Comparison of ENCODE assay signal across 22 cellular contexts in genomic region chr20:36758276-36758675, GRCh38. TPM values are rescaled to one million over a fixed set of nuclear protein-coding genes. Genes with fewer than 3 reads are reported as not detected.
DNase-seq lines count a peak whose midpoint lies in the region; ATAC-seq, FAIRE-seq and TF ChIP-seq lines count a peak whose summit lies in the region.
"Had no signal": no experiment of that assay in that cellular context is flagged by ENCODE, and none has a peak within 500 bp of the region (broad histone marks: within the 10 kb centered on the region; RNA-seq: fewer than 3 reads in every experiment).

No MANE protein-coding gene starts in this region.

- H3K27me3 ChIP-seq in right atrium auricular region: no peaks in the 10 kb centered on the region
- H3K27me3 ChIP-seq in muscle layer of duodenum (ENCODE audit: low read depth, low read length): no peaks in the 10 kb centered on the region
- no peaks in the 10 kb centered on the region for H3K27me3 ChIP-seq in small intestine (ENCODE audit: control insufficient read depth in 2 of 2, insufficient read depth in 2 of 2, low read length in 2 of 2)
- H3K27me3 ChIP-seq: BE2C, stomach, transverse colon had no signal

- FAIRE-seq in small intestine (lab: Jason Lieb, UNC): no peak
- FAIRE-seq: kidney had no signal

- 84 to 97% (median 96%) methylated on average over 1 of the region's 1 CpG for WGBS in small intestine, 3 donors

- no peaks in the 10 kb centered on the region for H3K9me3 Mint-ChIP-seq in activated B cell treated with CpG ODN at 0.5 μM for 24 hours
- H3K9me3 Mint-ChIP-seq: activated CD4-positive, alpha-beta T cell treated with anti-CD3 and anti-CD28 coated beads, Interleukin-2, amount 10 ng/mL, durations not matched to agents 24 days and 14 days; activated T-cell treated with anti-CD3 and anti-CD28 coated beads, Interleukin-2, amount 50 U/mL, for 72 hours; memory B cell had no signal

- no peaks in the 10 kb centered on the region for H3K9me3 ChIP-seq in right atrium auricular region
- H3K9me3 ChIP-seq in muscle layer of duodenum (ENCODE audit: control insufficient read depth in 1 of 2, low read length in 2 of 2): no peaks in the 10 kb centered on the region
- H3K9me3 ChIP-seq in small intestine (ENCODE audit: control insufficient read depth, low read depth): no peaks in the 10 kb centered on the region
- H3K9me3 ChIP-seq: BE2C, prostate gland, SK-N-SH, stomach, transverse colon had no signal

- H3K27me3 Mint-ChIP-seq in activated B cell treated with CpG ODN at 0.5 μM for 24 hours: no peaks in the 10 kb centered on the region
- H3K27me3 Mint-ChIP-seq: activated CD4-positive, alpha-beta T cell treated with anti-CD3 and anti-CD28 coated beads, Interleukin-2, amount 10 ng/mL, durations not matched to agents 24 days and 14 days; memory B cell had no signal

- peaks cover 0 to 24% of the 10 kb centered on the region in 2 donors for H3K4me1 ChIP-seq in right atrium auricular region
- H3K4me1 ChIP-seq in muscle layer of duodenum (ENCODE audit: control insufficient read depth in 1 of 2, insufficient read depth in 2 of 2, low read length in 2 of 2): peaks cover 0 to 7% of the 10 kb centered on the region in 2 donors
- H3K4me1 ChIP-seq in small intestine (ENCODE audit: control insufficient read depth in 2 of 2, insufficient read depth in 1 of 2, low read depth in 1 of 2, low read length in 1 of 2): no peaks in the 10 kb centered on the region
- H3K4me1 ChIP-seq: BE2C, prostate gland had no signal

- H3K4me3 ChIP-seq in right atrium auricular region (no peak overlapping the region), muscle layer of duodenum (ENCODE audit: low read depth in 1 of 2, low read length in 2 of 2) (no peak overlapping the region), small intestine (ENCODE audit: low read depth in 1 of 2, low read length in 2 of 2) (no peak overlapping the region)
- H3K4me3 ChIP-seq: prostate gland, stomach, transverse colon had no signal

- ATAC-seq in left ventricle myocardium superior (no peak), activated B cell treated with CpG ODN at 0.5 μM for 24 hours (ENCODE audit: low read depth) (no peak), GM21447 (IDR thresholded peaks at IDR 0.05; ENCODE audit: unreplicated experiment) (no peak)
- ATAC-seq: activated T-cell treated with anti-CD3 and anti-CD28 coated beads, Interleukin-2, amount 50 U/mL, for 72 hours had no signal

- TF ChIP-seq CTCF in right atrium auricular region (IDR thresholded peaks at IDR 0.05) (no peak), activated B cell treated with CpG ODN at 0.5 μM for 24 hours (IDR thresholded peaks at IDR 0.05) (no peak)

- POLR2A ChIA-PET in activated B cell treated with CpG ODN at 0.5 μM for 24 hours (lab: Charles Lee): interaction anchor here (1.2 to 2.2 kb wide), 4 partner anchors 12 to 337 kb away, joined by 4 to 16 read pairs (median 6); partner anchors contain the start of genes DSN1 and NDRG3

- H3K4me3 Mint-ChIP-seq in activated B cell treated with CpG ODN at 0.5 μM for 24 hours: no peak overlapping the region
- H3K4me3 Mint-ChIP-seq: activated CD4-positive, alpha-beta T cell treated with anti-CD3 and anti-CD28 coated beads, Interleukin-2, amount 10 ng/mL, durations not matched to agents 24 days and 14 days; activated T-cell treated with anti-CD3 and anti-CD28 coated beads, Interleukin-2, amount 50 U/mL, for 72 hours had no signal

- intact Hi-C loops in left ventricle myocardium superior (cut with micrococcal nuclease): no loop called here
- intact Hi-C loops in activated B cell treated with CpG ODN at 0.5 μM for 24 hours (cut with micrococcal nuclease): no loop called here

- H3K4me1 Mint-ChIP-seq in activated B cell treated with CpG ODN at 0.5 μM for 24 hours: peaks cover 33% of the 10 kb centered on the region

- H3K27ac ChIP-seq in right atrium auricular region (peak overlapping the region; percentile 17 to 53), muscle layer of duodenum (ENCODE audit: low read length) (peak overlapping the region; percentile 2), small intestine (ENCODE audit: low read depth in 1 of 2, low read length in 1 of 2) (no peak overlapping the region)
- H3K27ac ChIP-seq: prostate gland had no signal

- DNase-seq in right atrium auricular region (ENCODE audit: low spot score) (no peak), left ventricle myocardium superior (no peak), activated B cell treated with CpG ODN at 0.5 μM for 24 hours (no peak), small intestine (no peak), GM03348 (ENCODE audit: low spot score) (no peak), EL (no peak)
- DNase-seq: activated CD4-positive, alpha-beta T cell treated with anti-CD3 and anti-CD28 coated beads, Interleukin-2, amount 10 ng/mL, durations not matched to agents 24 days and 14 days; activated naive CD4-positive, alpha-beta T cell treated with anti-CD3 and anti-CD28 coated beads, Interleukin-2, amount 50 U/mL, for 16 hours; activated T-cell treated with anti-CD3 and anti-CD28 coated beads, Interleukin-2, amount 50 U/mL, for 72 hours; amygdala; BE2C; kidney; NCI-H1436 treated with DMSO at 0.1 percent for 48 hours; NCI-H748 treated with DMSO at 0.1 percent for 48 hours; OCI-M1; SK-N-SH; stomach; transverse colon had no signal

- CTCF ChIA-PET in activated B cell treated with CpG ODN at 0.5 μM for 24 hours (lab: Charles Lee): interaction anchor here (3.9 kb wide), 1 partner anchor 16 kb away, joined by 11 read pairs; the partner anchor contains the start of gene DSN1

- peaks cover 38% of the 10 kb centered on the region for H3K36me3 Mint-ChIP-seq in activated B cell treated with CpG ODN at 0.5 μM for 24 hours (ENCODE audit: low read depth)

- H3K36me3 ChIP-seq in right atrium auricular region (no peaks in the 10 kb centered on the region), muscle layer of duodenum (ENCODE audit: control insufficient read depth in 1 of 2, insufficient read depth in 2 of 2, low read length in 2 of 2) (no peaks in the 10 kb centered on the region), small intestine (ENCODE audit: control insufficient read depth in 2 of 2, insufficient read depth in 2 of 2, low read length in 2 of 2) (peaks cover 3% of the 10 kb centered on the region in 2 donors)
- H3K36me3 ChIP-seq: prostate gland had no signal

- H3K27ac Mint-ChIP-seq in activated B cell treated with CpG ODN at 0.5 μM for 24 hours: peak overlapping the region; percentile 97

RNA-seq across cellular contexts. Expression of gene NDRG3, which starts 12.4 kb away (rescaled TPM):
- total RNA-seq in right atrium auricular region: 10 to 100 TPM; 19.7 to 33.9 TPM
- 35.7 TPM for total RNA-seq in left ventricle myocardium superior
- 20.8 and 21.4 TPM in 2 replicates for total RNA-seq in activated B cell treated with CpG ODN at 0.5 μM for 24 hours
- 10 to 100 TPM; 23.8 to 40.9 (median 26.5) TPM for polyA plus RNA-seq in small intestine

RNA-seq across cellular contexts. Expression of gene DSN1, which starts 15.3 kb away (rescaled TPM):
- total RNA-seq in right atrium auricular region (1 to 10 TPM; 3.1 to 6.3 TPM), left ventricle myocardium superior (4.5 TPM), activated B cell treated with CpG ODN at 0.5 μM for 24 hours (11.2 and 14.0 TPM in 2 replicates)
- polyA plus RNA-seq in small intestine: 10 to 100 TPM in 2 of 3 donors, 1 to 10 TPM in 1; 8.9 to 12.5 (median 10.7) TPM

Comparison
In these comparisons a context has a peak if more than half of its experiments do, and no peak if none do; other contexts are left out.
1. H3K27ac ChIP-seq: peak in right atrium auricular region (2 of 2) and muscle layer of duodenum (single experiment); none in small intestine (0 of 2).